ENCODE assay signal across 21 cellular contexts in the genomic region with DNA sequence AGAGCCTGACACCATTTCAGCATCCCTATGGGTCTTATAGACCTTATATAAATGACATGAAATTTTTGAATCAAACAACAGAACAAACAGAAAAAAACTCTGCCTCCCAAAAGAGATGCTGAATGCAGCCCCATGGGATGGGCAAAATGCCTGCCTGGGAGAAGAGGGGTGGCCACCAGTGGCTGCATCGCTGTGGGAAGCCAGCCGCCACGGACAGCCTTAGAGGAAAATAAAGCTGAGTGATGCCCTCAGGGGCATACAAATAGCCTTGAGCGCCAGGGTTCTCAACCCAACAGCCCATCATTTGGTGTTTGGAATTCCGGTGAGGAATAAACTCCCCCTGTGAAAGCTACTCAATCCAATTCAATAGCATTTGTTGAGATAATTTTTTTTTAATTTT.
"Had no signal": no experiment of that assay in that cellular context is flagged by ENCODE, and none has a peak within 500 bp of the region (broad histone marks: within the 10 kb centered on the region; RNA-seq: fewer than 3 reads in every experiment).

No MANE protein-coding gene starts in this region.

- H3K9me3 Mint-ChIP-seq: activated T-cell treated with anti-CD3 and anti-CD28 coated beads, Interleukin-2, amount 50 U/mL, for 24 hours had no signal

- ATAC-seq: activated CD8-positive, alpha-beta T cell treated with anti-CD3 and anti-CD28 coated beads, Interleukin-2, amount 10 ng/mL, durations not matched to agents 7 days and 5 days; left lung; pancreas; sciatic nerve had no signal

- H3K36me3 Mint-ChIP-seq: neural progenitor cell, type B pancreatic cell had no signal

- H3K9me3 ChIP-seq: breast epithelium, left lung, pancreas, testis had no signal

- H3K4me3 Mint-ChIP-seq: activated CD4-positive, alpha-beta T cell treated with anti-CD3 and anti-CD28 coated beads, Interleukin-2, amount 10 ng/mL, durations not matched to agents 7 days and 5 days; activated CD8-positive, alpha-beta T cell treated with anti-CD3 and anti-CD28 coated beads, Interleukin-2, amount 10 ng/mL, durations not matched to agents 7 days and 5 days; activated naive CD4-positive, alpha-beta T cell treated with anti-CD3 and anti-CD28 coated beads for 36 hours; activated T-cell treated with anti-CD3 and anti-CD28 coated beads, Interleukin-2, amount 50 U/mL, for 24 hours; neural progenitor cell; type B pancreatic cell had no signal

- FAIRE-seq: astrocyte, endothelial cell of umbilical vein, islet of Langerhans, pancreas had no signal

- H3K27me3 Mint-ChIP-seq: activated CD4-positive, alpha-beta T cell treated with anti-CD3 and anti-CD28 coated beads, Interleukin-2, amount 10 ng/mL, durations not matched to agents 7 days and 5 days; activated T-cell treated with anti-CD3 and anti-CD28 coated beads, Interleukin-2, amount 50 U/mL, for 24 hours had no signal

- H3K27me3 ChIP-seq: breast epithelium, hepatocyte, left lung, neural progenitor cell, pancreas, testis had no signal

- DNase-seq: activated CD4-positive, alpha-beta T cell treated with anti-CD3 and anti-CD28 coated beads, Interleukin-2, amount 10 ng/mL, durations not matched to agents 7 days and 5 days; activated CD8-positive, alpha-beta T cell treated with anti-CD3 and anti-CD28 coated beads, Interleukin-2, amount 10 ng/mL, durations not matched to agents 7 days and 5 days; activated naive CD4-positive, alpha-beta T cell treated with anti-CD3 and anti-CD28 coated beads for 36 hours; activated T-cell treated with anti-CD3 and anti-CD28 coated beads, Interleukin-2, amount 50 U/mL, for 24 hours; cerebellar nuclear complex; effector memory CD4-positive, alpha-beta T cell; mammary epithelial cell; pancreas; stimulated activated CD4-positive, alpha-beta T cell treated with anti-CD3 and anti-CD28 coated beads, Interleukin-4, amount 100 ng/mL, for 1 hour; T-helper 1 cell; T1000; testis had no signal

- H3K27ac Mint-ChIP-seq: activated naive CD4-positive, alpha-beta T cell treated with anti-CD3 and anti-CD28 coated beads for 36 hours; neural progenitor cell; type B pancreatic cell had no signal

- H3K27ac ChIP-seq: breast epithelium, hepatocyte, left lung, neural progenitor cell, pancreas, testis had no signal
